9 cellular contexts compared by ENCODE assay signal in genomic region chr2:166180951-166181812, GRCh38. TPM values are rescaled to one million over a fixed set of nuclear protein-coding genes. Genes with fewer than 3 reads are reported as not detected.
DNase-seq lines count a peak whose midpoint lies in the region; ATAC-seq and TF ChIP-seq lines count a peak whose summit lies in the region.
"Had no signal": no experiment of that assay in that cellular context is flagged by ENCODE, and none has a peak within 500 bp of the region (broad histone marks: within the 10 kb centered on the region; RNA-seq: fewer than 3 reads in every experiment).

No MANE protein-coding gene starts in this region.

- TF ChIP-seq CTCF in uterus (IDR thresholded peaks at IDR 0.05): no peak

- DNase-seq in G401 (ENCODE audit: low spot score) (peak; percentile 50), NCI-H460 (ENCODE audit: extremely low read depth, low read depth) (peak; percentile 64), hepatic stellate cell (ENCODE audit: low spot score) (peak; percentile 16), smooth muscle cell of the brain vasculature (ENCODE audit: low read depth, low spot score) (peak; percentile 20), uterus (no peak)
- DNase-seq in activated naive CD8-positive, alpha-beta T cell treated with anti-CD3 and anti-CD28 coated beads, Interleukin-2, amount 10 ng/mL, durations not matched to agents 7 days and 5 days: peak; percentile 33

- no peak overlapping the region for H3K27ac Mint-ChIP-seq in activated naive CD8-positive, alpha-beta T cell treated with anti-CD3 and anti-CD28 coated beads, Interleukin-2, amount 10 ng/mL, durations not matched to agents 7 days and 5 days
- H3K27ac Mint-ChIP-seq: activated naive CD8-positive, alpha-beta T cell had no signal

- H3K27ac ChIP-seq in uterus: no peak overlapping the region

- no peaks in the 10 kb centered on the region for H3K27me3 ChIP-seq in uterus

- H3K9me3 ChIP-seq in uterus: no peaks in the 10 kb centered on the region

- H3K9me3 Mint-ChIP-seq in activated naive CD8-positive, alpha-beta T cell treated with anti-CD3 and anti-CD28 coated beads, Interleukin-2, amount 10 ng/mL, durations not matched to agents 7 days and 5 days: no peaks in the 10 kb centered on the region

- intact Hi-C loops in uterus (cut with DNase I; ENCODE audit: low total_unique reads): no loop called here

- POLR2A ChIA-PET in activated naive CD8-positive, alpha-beta T cell treated with anti-CD3 and anti-CD28 coated beads, Interleukin-2, amount 10 ng/mL, durations not matched to agents 7 days and 5 days (lab: Charles Lee): no interaction called here

- H3K4me1 Mint-ChIP-seq in activated naive CD8-positive, alpha-beta T cell treated with anti-CD3 and anti-CD28 coated beads, Interleukin-2, amount 10 ng/mL, durations not matched to agents 7 days and 5 days: no peaks in the 10 kb centered on the region

- H3K36me3 Mint-ChIP-seq in activated naive CD8-positive, alpha-beta T cell treated with anti-CD3 and anti-CD28 coated beads, Interleukin-2, amount 10 ng/mL, durations not matched to agents 7 days and 5 days: no peaks in the 10 kb centered on the region
- H3K36me3 Mint-ChIP-seq: activated naive CD8-positive, alpha-beta T cell had no signal

- H3K36me3 ChIP-seq in uterus: no peaks in the 10 kb centered on the region

- peaks cover 9% of the 10 kb centered on the region for H3K27me3 Mint-ChIP-seq in activated naive CD8-positive, alpha-beta T cell treated with anti-CD3 and anti-CD28 coated beads, Interleukin-2, amount 10 ng/mL, durations not matched to agents 7 days and 5 days

- no peak overlapping the region for H3K4me3 Mint-ChIP-seq in activated naive CD8-positive, alpha-beta T cell treated with anti-CD3 and anti-CD28 coated beads, Interleukin-2, amount 10 ng/mL, durations not matched to agents 7 days and 5 days
- H3K4me3 Mint-ChIP-seq: activated naive CD8-positive, alpha-beta T cell had no signal

- no peak for TF ChIP-seq POLR2A in uterus (IDR thresholded peaks at IDR 0.05)

- H3K4me1 ChIP-seq in uterus: no peaks in the 10 kb centered on the region

- ATAC-seq in GM19468 (IDR thresholded peaks at IDR 0.05; ENCODE audit: extremely low read depth, unreplicated experiment): peak; percentile 76
- peak; percentile 96 for ATAC-seq in HG03432 (IDR thresholded peaks at IDR 0.05; ENCODE audit: unreplicated experiment)
- ATAC-seq in activated naive CD8-positive, alpha-beta T cell treated with anti-CD3 and anti-CD28 coated beads, Interleukin-2, amount 10 ng/mL, durations not matched to agents 7 days and 5 days (ENCODE audit: low read depth): peak; percentile 65

- H3K4me3 ChIP-seq in uterus: no peak overlapping the region

- in situ Hi-C loops in G401 (cut with HindIII; ENCODE audit: low sequenced_read_pairs): no loop called here

RNA-seq across cellular contexts. Expression of gene SCN1A, which starts 53.4 kb away (rescaled TPM):
- total RNA-seq in G401 (2014; rRNA removed; shearing (Covaris generic)): not detected in 2 replicates
- 0.05 TPM in 1 of 2 replicates, not detected in the other for total RNA-seq in NCI-H460 (2014; rRNA removed; shearing (Covaris generic))
- 0.57 TPM in 2 replicates for polyA plus RNA-seq in NCI-H460 (2014; cell fraction: nucleus; rRNA removed)
- total RNA-seq in activated naive CD8-positive, alpha-beta T cell treated with anti-CD3 and anti-CD28 coated beads, Interleukin-2, amount 10 ng/mL, durations not matched to agents 7 days and 5 days: not detected
- total RNA-seq in uterus: under 1 TPM in 1 of 4 donors, not detected in 3; 0.41 TPM

Comparison
In these comparisons a context has a peak if more than half of its experiments do, and no peak if none do; other contexts are left out.
1. DNase-seq: peak in G401 (single experiment), NCI-H460 (single experiment), activated naive CD8-positive, alpha-beta T cell treated with anti-CD3 and anti-CD28 coated beads, Interleukin-2, amount 10 ng/mL, durations not matched to agents 7 days and 5 days (single experiment), hepatic stellate cell (single experiment) and smooth muscle cell of the brain vasculature (single experiment); none in uterus (0 of 2).
2. Peak in every context shown above with its lines, with median percentiles within 50 percentile points of each other: ATAC-seq.